In genomic region chr7:150388709-150389531, GRCh38 we compare ENCODE assay signal across 9 cellular contexts. TPM values are rescaled to one million over a fixed set of nuclear protein-coding genes. Genes with fewer than 3 reads are reported as not detected.
DNase-seq lines count a peak whose midpoint lies in the region; ATAC-seq and TF ChIP-seq lines count a peak whose summit lies in the region.
"Had no signal": no experiment of that assay in that cellular context is flagged by ENCODE, and none has a peak within 500 bp of the region (broad histone marks: within the 10 kb centered on the region; RNA-seq: fewer than 3 reads in every experiment).

No MANE protein-coding gene starts in this region.

- no peak overlapping the region for H4K91ac ChIP-seq in mesenchymal stem cell (ENCODE audit: low read length)

- H3K23ac ChIP-seq in mesenchymal stem cell (ENCODE audit: low read length in 2 of 2), result no peak overlapping the region

- peak overlapping the region; percentile 11 for H3K27ac ChIP-seq in SJCRH30
- no peak overlapping the region for H3K27ac ChIP-seq in CD8-positive, alpha-beta T cell (ENCODE audit: low read depth, low read length)
- H3K27ac ChIP-seq in mesenchymal stem cell (ENCODE audit: low read length, poor library complexity, severe bottlenecking), result no peak overlapping the region

- no peak overlapping the region for H3K14ac ChIP-seq in mesenchymal stem cell (ENCODE audit: low read length in 2 of 2)

- H3K4me1 Mint-ChIP-seq in immature natural killer cell, result peaks cover 0 to 2% of the 10 kb centered on the region in 2 donors
- H3K4me1 Mint-ChIP-seq in CD8-positive, alpha-beta T cell (ENCODE audit: low read depth), result no peaks in the 10 kb centered on the region

- H3K4me1 ChIP-seq in SJCRH30 (peaks cover 25% of the 10 kb centered on the region), mesenchymal stem cell (ENCODE audit: control insufficient read depth, insufficient read depth, low read depth, low read length) (peaks cover 6% of the 10 kb centered on the region)
- no peaks in the 10 kb centered on the region for H3K4me1 ChIP-seq in CD8-positive, alpha-beta T cell (ENCODE audit: insufficient read depth, low read length)

- no peak overlapping the region for H4K8ac ChIP-seq in mesenchymal stem cell (ENCODE audit: low read length)

- CTCF ChIA-PET in CD8-positive, alpha-beta T cell (lab: Charles Lee), result interaction anchor here (1.0 to 1.5 kb wide), 2 partner anchors 17 to 18 kb away, joined by 3 to 8 read pairs; a partner anchor contains a TSS

- H3K27me3 ChIP-seq in SJCRH30 (no peaks in the 10 kb centered on the region), mesenchymal stem cell (ENCODE audit: control insufficient read depth in 1 of 2, insufficient read depth in 1 of 2, low read length in 2 of 2) (no peaks in the 10 kb centered on the region)
- H3K27me3 ChIP-seq in CD8-positive, alpha-beta T cell (ENCODE audit: insufficient read depth, low read length), result no peaks in the 10 kb centered on the region

- H3K79me1 ChIP-seq in mesenchymal stem cell (replicated peaks; ENCODE audit: low read length, poor library complexity, severe bottlenecking), result peaks cover 29% of the 10 kb centered on the region

- H2BK5ac ChIP-seq in mesenchymal stem cell (ENCODE audit: low read depth, low read length, poor library complexity, severe bottlenecking), result no peak overlapping the region

- H3K9me3 Mint-ChIP-seq in immature natural killer cell, result no peaks in the 10 kb centered on the region
- H3K9me3 Mint-ChIP-seq in CD8-positive, alpha-beta T cell, result no peaks in the 10 kb centered on the region
- H3K9me3 Mint-ChIP-seq: T-helper 1 cell treated with Interleukin-12 subunit alpha and Interleukin-12 subunit beta and Interleukin-4 antibody, amounts not matched to agents 30 μg/mL and 1 μg/mL, for 36 hours had no signal

- H3K36me3 ChIP-seq in SJCRH30 (no peaks in the 10 kb centered on the region), mesenchymal stem cell (ENCODE audit: control insufficient read depth in 1 of 2, insufficient read depth in 2 of 2, low read depth in 1 of 2, low read length in 2 of 2) (peaks cover 20 to 30% of the 10 kb centered on the region in 2 experiments)
- no peaks in the 10 kb centered on the region for H3K36me3 ChIP-seq in CD8-positive, alpha-beta T cell (ENCODE audit: insufficient read depth, low read length)

- DNase-seq in G401 (ENCODE audit: low spot score) (peak; percentile 81), SJCRH30 (peak; percentile 88 to 92), globus pallidus (ENCODE audit: low spot score) (peak; percentile 91), posterior vena cava (ENCODE audit: low spot score) (peak; percentile 86), immature natural killer cell (no peak), mesenchymal stem cell (no peak)
- no peak for DNase-seq in activated T-cell treated with anti-CD3 and anti-CD28 coated beads, Interleukin-2, amount 50 U/mL, for 48 hours
- no peak for DNase-seq in CD8-positive, alpha-beta T cell

- no peak for TF ChIP-seq CTCF in CD8-positive, alpha-beta T cell (IDR thresholded peaks at IDR 0.05)

- H3K4me2 ChIP-seq in mesenchymal stem cell (ENCODE audit: low read length, poor library complexity, severe bottlenecking), result no peak overlapping the region

- H2BK15ac ChIP-seq in mesenchymal stem cell (ENCODE audit: low read depth, poor library complexity, severe bottlenecking), result no peak overlapping the region

- POLR2A ChIA-PET in CD8-positive, alpha-beta T cell (lab: Charles Lee), result no interaction called here

- H3K27me3 Mint-ChIP-seq in immature natural killer cell (ENCODE audit: low read depth in 3 of 3), result no peaks in the 10 kb centered on the region
- H3K27me3 Mint-ChIP-seq in CD8-positive, alpha-beta T cell (ENCODE audit: low read depth), result no peaks in the 10 kb centered on the region

- peaks cover 0 to 5% (median 4%) of the 10 kb centered on the region in 3 donors for H3K36me3 Mint-ChIP-seq in immature natural killer cell
- peaks cover 8% of the 10 kb centered on the region for H3K36me3 Mint-ChIP-seq in CD8-positive, alpha-beta T cell

- H3K18ac ChIP-seq in mesenchymal stem cell (ENCODE audit: low read depth in 1 of 2, low read length in 2 of 2), result no peak overlapping the region

- H2AFZ ChIP-seq in mesenchymal stem cell (ENCODE audit: low read depth, low read length), result no peak overlapping the region

- intact Hi-C loops in posterior vena cava (cut with DNase I), result no loop called here
- intact Hi-C loops in CD8-positive, alpha-beta T cell (cut with DNase I, micrococcal nuclease), result no loop called here

- in situ Hi-C loops in G401 (cut with HindIII; ENCODE audit: low sequenced_read_pairs), result no loop called here

- ATAC-seq in CD8-positive, alpha-beta T cell, result no peak

- H3K9me3 ChIP-seq in SJCRH30 (replicated peaks), result no peaks in the 10 kb centered on the region
- no peaks in the 10 kb centered on the region for H3K9me3 ChIP-seq in CD8-positive, alpha-beta T cell (ENCODE audit: low read length)
- no peaks in the 10 kb centered on the region for H3K9me3 ChIP-seq in mesenchymal stem cell (ENCODE audit: control insufficient read depth, low read length)

- H3K4me3 ChIP-seq in SJCRH30 (no peak overlapping the region), mesenchymal stem cell (ENCODE audit: insufficient read depth in 1 of 2, low read depth in 1 of 2, low read length in 2 of 2) (no peak overlapping the region)
- H3K4me3 ChIP-seq in CD8-positive, alpha-beta T cell (ENCODE audit: low read depth, low read length), result no peak overlapping the region

- H3K4ac ChIP-seq in mesenchymal stem cell (ENCODE audit: low read depth in 1 of 2, low read length in 2 of 2), result no peak overlapping the region

- H2BK120ac ChIP-seq in mesenchymal stem cell (ENCODE audit: low read depth, low read length), result no peak overlapping the region

- H2BK12ac ChIP-seq in mesenchymal stem cell (ENCODE audit: low read length in 2 of 2), result no peak overlapping the region

- H2AK5ac ChIP-seq in mesenchymal stem cell (ENCODE audit: low read length, severe bottlenecking), result no peak overlapping the region

- no peak overlapping the region for H3K27ac Mint-ChIP-seq in immature natural killer cell
- no peak overlapping the region for H3K27ac Mint-ChIP-seq in CD8-positive, alpha-beta T cell
- H3K27ac Mint-ChIP-seq: T-helper 1 cell treated with Interleukin-12 subunit alpha and Interleukin-12 subunit beta and Interleukin-4 antibody, amounts not matched to agents 30 μg/mL and 1 μg/mL, for 36 hours had no signal

- H3K9ac ChIP-seq in mesenchymal stem cell (ENCODE audit: low read length), result no peak overlapping the region

- H3K4me3 Mint-ChIP-seq in immature natural killer cell, result no peak overlapping the region
- H3K4me3 Mint-ChIP-seq in CD8-positive, alpha-beta T cell, result no peak overlapping the region
- H3K4me3 Mint-ChIP-seq: T-helper 1 cell treated with Interleukin-12 subunit alpha and Interleukin-12 subunit beta and Interleukin-4 antibody, amounts not matched to agents 30 μg/mL and 1 μg/mL, for 36 hours had no signal

- 91% methylated on average over 19 of the region's 20 CpGs for WGBS in mesenchymal stem cell

RNA-seq across cellular contexts. Expression of gene ZNF775, which starts 9.8 kb away (rescaled TPM):
- 21.0 and 23.4 TPM in 2 replicates for total RNA-seq in G401 (2014; rRNA removed; shearing (Covaris generic))
- total RNA-seq in SJCRH30 (2014; rRNA removed; shearing (Covaris generic)), result 8.1 and 9.5 TPM in 2 replicates
- 1 to 10 TPM; 4.6 to 5.0 TPM for total RNA-seq in posterior vena cava
- polyA plus RNA-seq in immature natural killer cell, result 1 to 10 TPM; 3.3 to 5.5 (median 5.5) TPM
- under 1 TPM; 0.33 to 0.58 TPM for total RNA-seq in CD8-positive, alpha-beta T cell
- polyA plus RNA-seq in mesenchymal stem cell (2013, experiment 1 of 2), result 5.1 TPM
- 4.8 TPM for polyA plus RNA-seq in mesenchymal stem cell (2013, experiment 2 of 2)

RNA-seq across cellular contexts. Expression of gene REPIN1, which starts 20.3 kb away (rescaled TPM):
- 266 and 278 TPM in 2 replicates for total RNA-seq in G401 (2014; rRNA removed; shearing (Covaris generic))
- total RNA-seq in SJCRH30 (2014; rRNA removed; shearing (Covaris generic)), result 174 and 183 TPM in 2 replicates
- total RNA-seq in posterior vena cava, result 10 to 100 TPM; 48.9 to 50.5 TPM
- polyA plus RNA-seq in immature natural killer cell, result 10 to 100 TPM; 40.6 to 86.0 (median 43.2) TPM
- 10 to 100 TPM; 54.0 to 54.1 TPM for total RNA-seq in CD8-positive, alpha-beta T cell
- polyA plus RNA-seq in mesenchymal stem cell (2013, experiment 1 of 2), result 68.4 TPM
- 69.3 TPM for polyA plus RNA-seq in mesenchymal stem cell (2013, experiment 2 of 2)

RNA-seq across cellular contexts. Expression of gene RARRES2, which starts 47.5 kb away (rescaled TPM):
- 5.0 and 5.9 TPM in 2 replicates for total RNA-seq in G401 (2014; rRNA removed; shearing (Covaris generic))
- 68.1 and 89.7 TPM in 2 replicates for total RNA-seq in SJCRH30 (2014; rRNA removed; shearing (Covaris generic))
- total RNA-seq in posterior vena cava, result 100 to 1,000 TPM; 123 to 153 TPM
- polyA plus RNA-seq in immature natural killer cell, result not detected
- not detected for total RNA-seq in CD8-positive, alpha-beta T cell
- polyA plus RNA-seq in mesenchymal stem cell (2013, experiment 1 of 2), result 155 TPM
- polyA plus RNA-seq in mesenchymal stem cell (2013, experiment 2 of 2), result 162 TPM

Comparison
In these comparisons a context has a peak if more than half of its experiments do, and no peak if none do; other contexts are left out.
1. DNase-seq: peak in G401 (single experiment), SJCRH30 (2 of 2), globus pallidus (single experiment) and posterior vena cava (single experiment); none in immature natural killer cell (0 of 3), activated T-cell treated with anti-CD3 and anti-CD28 coated beads, Interleukin-2, amount 50 U/mL, for 48 hours (0 of 2), CD8-positive, alpha-beta T cell (0 of 7) and mesenchymal stem cell (single experiment).